8 cellular contexts compared by ENCODE assay signal in the genomic region with DNA sequence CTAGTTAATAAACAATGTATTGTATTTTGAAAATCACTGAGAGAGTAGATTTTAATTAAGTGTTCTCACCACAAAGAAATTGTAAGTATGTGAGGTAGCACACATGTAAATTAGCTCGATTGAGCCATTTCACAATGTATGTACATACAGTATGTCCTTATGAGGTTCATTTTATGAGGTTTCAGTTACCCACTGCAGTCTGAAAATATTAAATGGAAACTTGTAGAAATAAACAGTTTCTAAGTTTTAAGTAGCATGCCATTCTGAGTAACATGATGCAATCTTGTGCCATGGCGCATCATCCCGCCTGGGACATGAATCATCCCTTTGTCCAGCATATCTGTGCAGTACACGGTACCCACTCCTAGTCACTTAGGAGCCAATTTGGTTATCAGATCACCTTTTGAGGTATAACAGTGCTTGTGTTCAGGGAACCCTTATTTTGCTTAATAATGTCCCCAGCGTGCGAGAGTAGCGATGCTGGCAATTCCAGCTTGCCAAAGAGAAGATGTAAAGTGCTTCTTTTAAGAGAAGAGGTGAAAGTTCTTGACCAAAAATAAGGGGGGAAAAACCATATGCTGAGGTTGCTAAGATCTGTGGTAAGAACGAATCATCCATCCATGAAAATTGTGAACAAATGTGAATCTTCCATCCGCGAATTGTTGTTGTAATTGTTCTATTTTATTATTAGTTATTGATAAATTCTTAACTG.
DNase-seq lines count a peak whose midpoint lies in the region; ATAC-seq and TF ChIP-seq lines count a peak whose summit lies in the region.

No MANE protein-coding gene starts in this region.

- intact Hi-C loops in activated CD4-positive, alpha-beta T cell treated with anti-CD3 and anti-CD28 coated beads for 36 hours (cut with DNase I, micrococcal nuclease): loop anchor here (2.0 to 5.0 kb wide), 3 partner anchors 13 to 69 kb away; partner anchors contain the start of gene STK4 (in 1 of the 2)
- intact Hi-C loops in activated CD8-positive, alpha-beta T cell treated with anti-CD3 and anti-CD28 coated beads for 36 hours (cut with micrococcal nuclease): no loop called here

- POLR2A ChIA-PET in activated CD4-positive, alpha-beta T cell treated with anti-CD3 and anti-CD28 coated beads for 36 hours (lab: Charles Lee): no interaction called here
- POLR2A ChIA-PET in activated CD8-positive, alpha-beta T cell treated with anti-CD3 and anti-CD28 coated beads for 36 hours (lab: Charles Lee): interaction anchor here (1.6 kb wide), 1 partner anchor 13 kb away, joined by 5 read pairs; no protein-coding TSS in a partner anchor

- CTCF ChIA-PET in activated CD4-positive, alpha-beta T cell treated with anti-CD3 and anti-CD28 coated beads for 36 hours (lab: Charles Lee): interaction anchor here (0.6 to 9.7 kb wide), 4 partner anchors 7 to 61 kb away, joined by 3 to 136 read pairs (median 12); no protein-coding TSS in a partner anchor
- CTCF ChIA-PET in activated CD8-positive, alpha-beta T cell treated with anti-CD3 and anti-CD28 coated beads for 36 hours (lab: Charles Lee): interaction anchor here (0.8 to 2.4 kb wide), 8 partner anchors 8 to 75 kb away, joined by 3 to 20 read pairs (median 4); no protein-coding TSS in a partner anchor

- DNase-seq in activated CD4-positive, alpha-beta T cell treated with anti-CD3 and anti-CD28 coated beads for 36 hours: peak; percentile 83
- no peak for DNase-seq in activated CD4-positive, alpha-beta T cell treated with anti-CD3 and anti-CD28 coated beads for 1 hour
- DNase-seq in activated CD8-positive, alpha-beta T cell treated with anti-CD3 and anti-CD28 coated beads for 36 hours: peak; percentile 85
- DNase-seq in foreskin keratinocyte (peak; percentile 59 to 85), NCI-H82 treated with DMSO at 0.1 percent for 48 hours (lab: John Stamatoyannopoulos, UW; ENCODE audit: unreplicated experiment) (no peak), omental fat pad (ENCODE audit: low spot score) (no peak), OCI-M2 (lab: John Stamatoyannopoulos, UW; ENCODE audit: unreplicated experiment) (no peak)
- DNase-seq in stimulated activated naive CD8-positive, alpha-beta T cell treated with anti-CD3 and anti-CD28 coated beads, Interleukin-15, Interleukin-2, amounts not matched to agents 100 U/mL and 50 U/mL, for 24 hours: peak; percentile 63

- peaks cover 80% of the 10 kb centered on the region for H3K4me1 Mint-ChIP-seq in activated CD4-positive, alpha-beta T cell treated with anti-CD3 and anti-CD28 coated beads for 36 hours
- H3K4me1 Mint-ChIP-seq in activated CD8-positive, alpha-beta T cell treated with anti-CD3 and anti-CD28 coated beads for 36 hours (ENCODE audit: low read depth): peaks cover 78% of the 10 kb centered on the region

- H3K4me1 ChIP-seq in foreskin keratinocyte: peaks cover 68% of the 10 kb centered on the region

- no peaks in the 10 kb centered on the region for H3K9me3 Mint-ChIP-seq in activated CD4-positive, alpha-beta T cell treated with anti-CD3 and anti-CD28 coated beads for 36 hours (ENCODE audit: low read depth)
- H3K9me3 Mint-ChIP-seq in activated CD8-positive, alpha-beta T cell treated with anti-CD3 and anti-CD28 coated beads for 36 hours: no peaks in the 10 kb centered on the region

- TF ChIP-seq CTCF in activated CD8-positive, alpha-beta T cell treated with anti-CD3 and anti-CD28 coated beads for 36 hours (IDR thresholded peaks at IDR 0.05): no peak
- TF ChIP-seq CTCF in foreskin keratinocyte (conservative IDR thresholded peaks at IDR 0.05) (no peak), omental fat pad (IDR thresholded peaks at IDR 0.05) (no peak)

- H3K27me3 Mint-ChIP-seq in activated CD4-positive, alpha-beta T cell treated with anti-CD3 and anti-CD28 coated beads for 36 hours: no peaks in the 10 kb centered on the region
- H3K27me3 Mint-ChIP-seq in activated CD8-positive, alpha-beta T cell treated with anti-CD3 and anti-CD28 coated beads for 36 hours: no peaks in the 10 kb centered on the region

- peak overlapping the region; percentile 95 for H3K27ac Mint-ChIP-seq in activated CD4-positive, alpha-beta T cell treated with anti-CD3 and anti-CD28 coated beads for 36 hours
- H3K27ac Mint-ChIP-seq in activated CD8-positive, alpha-beta T cell treated with anti-CD3 and anti-CD28 coated beads for 36 hours: peak overlapping the region; percentile 97

- H3K27me3 ChIP-seq in foreskin keratinocyte: no peaks in the 10 kb centered on the region

- peak; percentile 89 for ATAC-seq in activated CD4-positive, alpha-beta T cell treated with anti-CD3 and anti-CD28 coated beads for 36 hours
- peak; percentile 87 for ATAC-seq in activated CD8-positive, alpha-beta T cell treated with anti-CD3 and anti-CD28 coated beads for 36 hours
- peak; percentile 93 for ATAC-seq in foreskin keratinocyte
- ATAC-seq in stimulated activated naive CD8-positive, alpha-beta T cell treated with anti-CD3 and anti-CD28 coated beads, Interleukin-15, Interleukin-2, amounts not matched to agents 100 U/mL and 50 U/mL, for 24 hours: peak; percentile 92
- no peak for ATAC-seq in omental fat pad (ENCODE audit: low FRiP score)

- H3K4me3 Mint-ChIP-seq in activated CD4-positive, alpha-beta T cell treated with anti-CD3 and anti-CD28 coated beads for 36 hours: no peak overlapping the region
- peak overlapping the region; percentile 13 for H3K4me3 Mint-ChIP-seq in activated CD8-positive, alpha-beta T cell treated with anti-CD3 and anti-CD28 coated beads for 36 hours

- peaks cover 55% of the 10 kb centered on the region for H3K36me3 Mint-ChIP-seq in activated CD4-positive, alpha-beta T cell treated with anti-CD3 and anti-CD28 coated beads for 36 hours (ENCODE audit: low read depth)
- H3K36me3 Mint-ChIP-seq in activated CD8-positive, alpha-beta T cell treated with anti-CD3 and anti-CD28 coated beads for 36 hours (ENCODE audit: low read depth): peaks cover 61% of the 10 kb centered on the region

- H3K27ac ChIP-seq in foreskin keratinocyte: peak overlapping the region; percentile 61

Comparison
In these comparisons a context has a peak if more than half of its experiments do, and no peak if none do; other contexts are left out.
1. DNase-seq: peak in activated CD4-positive, alpha-beta T cell treated with anti-CD3 and anti-CD28 coated beads for 36 hours (single experiment), activated CD8-positive, alpha-beta T cell treated with anti-CD3 and anti-CD28 coated beads for 36 hours (single experiment), foreskin keratinocyte (2 of 2) and stimulated activated naive CD8-positive, alpha-beta T cell treated with anti-CD3 and anti-CD28 coated beads, Interleukin-15, Interleukin-2, amounts not matched to agents 100 U/mL and 50 U/mL, for 24 hours (single experiment); none in activated CD4-positive, alpha-beta T cell treated with anti-CD3 and anti-CD28 coated beads for 1 hour (single experiment), NCI-H82 treated with DMSO at 0.1 percent for 48 hours (single experiment), omental fat pad (single experiment) and OCI-M2 (single experiment).